34 cellular contexts compared by ENCODE assay signal in the genomic region with DNA sequence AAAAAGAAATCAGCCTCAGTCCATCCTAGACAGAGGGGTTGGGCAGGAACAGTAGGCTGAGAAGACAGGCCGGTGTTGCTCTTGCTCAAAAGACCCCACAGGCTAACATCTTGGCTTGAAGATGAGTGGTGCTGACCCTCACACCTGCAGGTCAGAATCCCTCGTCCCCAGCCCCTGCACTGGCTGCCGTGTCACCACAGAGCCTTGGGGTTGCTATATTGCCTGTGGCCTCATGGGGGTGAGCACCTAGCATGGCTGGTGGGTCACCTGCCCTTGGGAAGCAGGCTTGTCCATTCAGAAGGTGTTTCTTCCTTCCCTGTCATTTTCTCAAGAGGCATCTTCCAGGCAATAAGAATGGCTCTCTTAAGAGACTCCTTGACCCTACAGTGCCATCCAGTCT. TPM values are rescaled to one million over a fixed set of nuclear protein-coding genes. Genes with fewer than 3 reads are reported as not detected.
"Had no signal": no experiment of that assay in that cellular context is flagged by ENCODE, and none has a peak within 500 bp of the region (broad histone marks: within the 10 kb centered on the region; RNA-seq: fewer than 3 reads in every experiment).

No MANE protein-coding gene starts in this region.

- H3K27ac Mint-ChIP-seq: activated CD4-positive, alpha-beta memory T cell treated with anti-CD3 and anti-CD28 coated beads, Interleukin-2, amount 10 ng/mL, durations not matched to agents 7 days and 5 days; activated CD4-positive, alpha-beta T cell treated with anti-CD3 and anti-CD28 coated beads, Interleukin-2, amount 10 ng/mL, durations not matched to agents 7 days and 5 days; activated T-cell treated with anti-CD3 and anti-CD28 coated beads, Interleukin-2, amount 50 U/mL, for 24 hours; natural killer cell treated with Interleukin-12 subunit alpha and Interleukin-12 subunit beta and Interleukin-15 and Interleukin-18, amount 100 ng/mL, for 72 hours; T-helper 1 cell treated with Interleukin-12 subunit alpha and Interleukin-12 subunit beta and Interleukin-4 antibody, amounts not matched to agents 30 μg/mL and 1 μg/mL, for 36 hours had no signal

- FAIRE-seq: small intestine, TTC549 had no signal

- H3K9me3 ChIP-seq: prostate gland, testis had no signal

- DNase-seq: activated CD4-positive, alpha-beta memory T cell treated with anti-CD3 and anti-CD28 coated beads, Interleukin-2, amount 10 ng/mL, durations not matched to agents 7 days and 5 days; activated CD4-positive, alpha-beta T cell treated with anti-CD3 and anti-CD28 coated beads, Interleukin-2, amount 10 ng/mL, durations not matched to agents 7 days and 5 days; activated CD8-positive, alpha-beta memory T cell treated with anti-CD3 and anti-CD28 coated beads, Interleukin-2, amount 50 U/mL, for 48 hours; activated gamma-delta T cell; activated naive CD4-positive, alpha-beta T cell treated with anti-CD3 and anti-CD28 coated beads, Interleukin-2, amount 50 U/mL, for 16 hours; activated T-cell treated with anti-CD3 and anti-CD28 coated beads, Interleukin-2, amount 50 U/mL, for 24 hours; amniotic stem cell; caudate nucleus; foreskin keratinocyte; heart right ventricle; islet precursor cell; left ventricle myocardium inferior; mucosa of descending colon; retina; sigmoid colon; small intestine; stimulated activated CD4-positive, alpha-beta T cell treated with anti-CD3 and anti-CD28 coated beads, Interleukin-4, amount 100 ng/mL, for 4 hours; stimulated activated CD8-positive, alpha-beta memory T cell treated with anti-CD3 and anti-CD28 coated beads, Interleukin-4, amount 100 ng/mL, for 48 hours; stimulated activated naive CD4-positive, alpha-beta T cell; SW 1271; T-helper 9 cell; testis; transverse colon had no signal

- H3K36me3 ChIP-seq: heart right ventricle, left ventricle myocardium inferior, prostate gland, sigmoid colon, transverse colon had no signal

- H3K4me3 Mint-ChIP-seq: activated CD4-positive, alpha-beta memory T cell treated with anti-CD3 and anti-CD28 coated beads, Interleukin-2, amount 10 ng/mL, durations not matched to agents 7 days and 5 days; activated CD4-positive, alpha-beta T cell treated with anti-CD3 and anti-CD28 coated beads, Interleukin-2, amount 10 ng/mL, durations not matched to agents 7 days and 5 days; activated T-cell treated with anti-CD3 and anti-CD28 coated beads, Interleukin-2, amount 50 U/mL, for 24 hours; natural killer cell treated with Interleukin-12 subunit alpha and Interleukin-12 subunit beta and Interleukin-15 and Interleukin-18, amount 100 ng/mL, for 72 hours; T-helper 1 cell treated with Interleukin-12 subunit alpha and Interleukin-12 subunit beta and Interleukin-4 antibody, amounts not matched to agents 30 μg/mL and 1 μg/mL, for 36 hours had no signal

- H3K4me3 ChIP-seq: heart right ventricle, left ventricle myocardium inferior, lung, mucosa of descending colon, prostate gland, sigmoid colon, testis, transverse colon had no signal

- H3K4me1 Mint-ChIP-seq: activated CD4-positive, alpha-beta memory T cell treated with anti-CD3 and anti-CD28 coated beads, Interleukin-2, amount 10 ng/mL, durations not matched to agents 7 days and 5 days; activated CD4-positive, alpha-beta T cell treated with anti-CD3 and anti-CD28 coated beads, Interleukin-2, amount 10 ng/mL, durations not matched to agents 7 days and 5 days had no signal

- H3K27me3 ChIP-seq: sigmoid colon, testis, transverse colon had no signal

- H3K27ac ChIP-seq: foreskin keratinocyte, heart right ventricle, left ventricle myocardium inferior, prostate gland, sigmoid colon, testis, transverse colon, VCaP had no signal

- H3K9me3 Mint-ChIP-seq: activated CD4-positive, alpha-beta T cell treated with anti-CD3 and anti-CD28 coated beads, Interleukin-2, amount 10 ng/mL, durations not matched to agents 7 days and 5 days had no signal

- H3K4me1 ChIP-seq: foreskin keratinocyte, heart right ventricle, left ventricle myocardium inferior, prostate gland, sigmoid colon, testis, transverse colon had no signal

- ATAC-seq: activated CD4-positive, CD25-positive, alpha-beta regulatory T cell treated with anti-CD3 and anti-CD28 coated beads, Interleukin-2, amount 50 U/mL, for 24 hours; esophagus mucosa; foreskin keratinocyte; heart right ventricle; mucosa of descending colon; natural killer cell treated with Interleukin-12 subunit alpha and Interleukin-12 subunit beta and Interleukin-15 and Interleukin-18, amount 100 ng/mL, for 72 hours had no signal

RNA-seq across cellular contexts. Expression of gene SLC22A16, which starts 7.7 kb away (rescaled TPM):
- total RNA-seq: activated CD4-positive, alpha-beta memory T cell treated with anti-CD3 and anti-CD28 coated beads, Interleukin-2, amount 10 ng/mL, durations not matched to agents 7 days and 5 days; activated CD4-positive, alpha-beta T cell treated with anti-CD3 and anti-CD28 coated beads, Interleukin-2, amount 10 ng/mL, durations not matched to agents 7 days and 5 days; esophagus mucosa; foreskin keratinocyte; glomerular endothelial cell; left ventricle myocardium inferior; myocyte; natural killer cell treated with Interleukin-12 subunit alpha and Interleukin-12 subunit beta and Interleukin-15 and Interleukin-18, amount 100 ng/mL, for 72 hours; osteocyte; transverse colon had no signal

RNA-seq across cellular contexts. Expression of gene DDO, which starts 53.3 kb away (rescaled TPM):
- total RNA-seq: activated CD4-positive, alpha-beta memory T cell treated with anti-CD3 and anti-CD28 coated beads, Interleukin-2, amount 10 ng/mL, durations not matched to agents 7 days and 5 days; activated CD4-positive, alpha-beta T cell treated with anti-CD3 and anti-CD28 coated beads, Interleukin-2, amount 10 ng/mL, durations not matched to agents 7 days and 5 days; foreskin keratinocyte; osteocyte had no signal
- polyA plus RNA-seq: foreskin keratinocyte had no signal
